1 cellular context compared by ENCODE assay signal in the genomic region with DNA sequence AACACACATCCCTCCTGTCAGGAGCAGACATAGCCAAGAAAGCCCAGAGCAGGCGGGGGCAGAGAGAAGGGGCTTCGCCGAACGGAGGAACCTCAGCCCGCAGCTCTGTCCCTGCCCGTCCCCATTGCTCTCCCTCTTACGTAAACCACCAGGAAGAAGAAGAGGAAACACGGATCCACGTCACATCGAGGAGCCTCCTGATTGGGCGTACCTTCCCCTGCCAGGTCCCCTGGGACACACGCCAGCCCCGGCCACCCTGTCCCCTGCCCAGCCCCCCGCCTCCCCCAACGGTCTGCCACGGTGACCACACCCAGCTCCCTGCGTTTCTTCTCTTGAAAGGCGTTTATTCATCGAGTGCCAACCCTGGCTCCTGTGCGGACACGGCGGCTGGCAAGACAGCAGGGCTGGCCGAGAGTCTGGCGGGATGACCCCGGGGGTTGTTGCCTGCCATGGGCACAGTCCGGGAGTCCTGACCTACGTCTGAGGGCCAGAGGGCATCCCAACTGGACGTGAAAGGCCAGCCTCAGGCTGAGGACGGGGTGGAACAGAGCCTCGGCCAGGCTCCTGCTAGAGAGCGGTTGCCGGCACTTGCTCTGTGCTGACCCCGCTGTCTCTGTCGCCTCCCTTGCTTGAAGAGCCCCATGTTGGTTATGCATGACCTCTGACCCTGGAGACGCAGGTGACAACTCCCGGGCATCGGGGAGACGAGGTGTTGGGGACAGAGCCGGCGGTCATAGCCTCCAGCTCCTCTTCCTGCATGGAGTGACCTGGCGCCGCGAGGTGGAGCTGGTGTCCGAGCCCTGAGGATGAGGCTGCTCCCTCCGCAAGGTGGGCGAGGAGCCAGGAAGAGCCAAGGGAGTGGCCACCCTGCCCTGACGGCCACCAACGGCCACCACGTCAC.
A peak's percentile ranks its signal among the peaks of the same experiment; 100 is the strongest.
TF ChIP-seq lines count a peak whose summit lies in the region.

No MANE protein-coding gene starts in this region.

TF ChIP-seq in K562, 482 proteins besides CTCF, POLR2A, EP300 and RAD21 (continued from another document):
- TF ChIP-seq, protein P1, sequence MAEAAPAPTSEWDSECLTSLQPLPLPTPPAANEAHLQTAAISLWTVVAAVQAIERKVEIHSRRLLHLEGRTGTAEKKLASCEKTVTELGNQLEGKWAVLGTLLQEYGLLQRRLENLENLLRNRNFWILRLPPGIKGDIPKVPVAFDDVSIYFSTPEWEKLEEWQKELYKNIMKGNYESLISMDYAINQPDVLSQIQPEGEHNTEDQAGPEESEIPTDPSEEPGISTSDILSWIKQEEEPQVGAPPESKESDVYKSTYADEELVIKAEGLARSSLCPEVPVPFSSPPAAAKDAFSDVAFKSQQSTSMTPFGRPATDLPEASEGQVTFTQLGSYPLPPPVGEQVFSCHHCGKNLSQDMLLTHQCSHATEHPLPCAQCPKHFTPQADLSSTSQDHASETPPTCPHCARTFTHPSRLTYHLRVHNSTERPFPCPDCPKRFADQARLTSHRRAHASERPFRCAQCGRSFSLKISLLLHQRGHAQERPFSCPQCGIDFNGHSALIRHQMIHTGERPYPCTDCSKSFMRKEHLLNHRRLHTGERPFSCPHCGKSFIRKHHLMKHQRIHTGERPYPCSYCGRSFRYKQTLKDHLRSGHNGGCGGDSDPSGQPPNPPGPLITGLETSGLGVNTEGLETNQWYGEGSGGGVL (CRISPR knock-in tag; IDR thresholded peaks at IDR 0.05): no peak
- TF ChIP-seq TBL1XR1 (IDR thresholded peaks at IDR 0.05; ENCODE audit: low read length in 2 of 2): no peak
- TF ChIP-seq, protein P2, sequence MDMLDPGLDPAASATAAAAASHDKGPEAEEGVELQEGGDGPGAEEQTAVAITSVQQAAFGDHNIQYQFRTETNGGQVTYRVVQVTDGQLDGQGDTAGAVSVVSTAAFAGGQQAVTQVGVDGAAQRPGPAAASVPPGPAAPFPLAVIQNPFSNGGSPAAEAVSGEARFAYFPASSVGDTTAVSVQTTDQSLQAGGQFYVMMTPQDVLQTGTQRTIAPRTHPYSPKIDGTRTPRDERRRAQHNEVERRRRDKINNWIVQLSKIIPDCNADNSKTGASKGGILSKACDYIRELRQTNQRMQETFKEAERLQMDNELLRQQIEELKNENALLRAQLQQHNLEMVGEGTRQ (CRISPR knock-in tag; IDR thresholded peaks at IDR 0.05): no peak
- TF ChIP-seq KDM5B (IDR thresholded peaks at IDR 0.05; ENCODE audit: insufficient replicate concordance, low read depth, low read length): peak; percentile 44
- no peak for TF ChIP-seq EP400 (IDR thresholded peaks at IDR 0.05)
- TF ChIP-seq, protein P3, sequence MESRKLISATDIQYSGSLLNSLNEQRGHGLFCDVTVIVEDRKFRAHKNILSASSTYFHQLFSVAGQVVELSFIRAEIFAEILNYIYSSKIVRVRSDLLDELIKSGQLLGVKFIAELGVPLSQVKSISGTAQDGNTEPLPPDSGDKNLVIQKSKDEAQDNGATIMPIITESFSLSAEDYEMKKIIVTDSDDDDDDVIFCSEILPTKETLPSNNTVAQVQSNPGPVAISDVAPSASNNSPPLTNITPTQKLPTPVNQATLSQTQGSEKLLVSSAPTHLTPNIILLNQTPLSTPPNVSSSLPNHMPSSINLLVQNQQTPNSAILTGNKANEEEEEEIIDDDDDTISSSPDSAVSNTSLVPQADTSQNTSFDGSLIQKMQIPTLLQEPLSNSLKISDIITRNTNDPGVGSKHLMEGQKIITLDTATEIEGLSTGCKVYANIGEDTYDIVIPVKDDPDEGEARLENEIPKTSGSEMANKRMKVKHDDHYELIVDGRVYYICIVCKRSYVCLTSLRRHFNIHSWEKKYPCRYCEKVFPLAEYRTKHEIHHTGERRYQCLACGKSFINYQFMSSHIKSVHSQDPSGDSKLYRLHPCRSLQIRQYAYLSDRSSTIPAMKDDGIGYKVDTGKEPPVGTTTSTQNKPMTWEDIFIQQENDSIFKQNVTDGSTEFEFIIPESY (CRISPR knock-in tag; IDR thresholded peaks at IDR 0.05): peak; percentile 47; the same call in 1 of the 2 replicates
- TF ChIP-seq SIRT6 (IDR thresholded peaks at IDR 0.05; ENCODE audit: low read depth, low read length): no peak
- TF ChIP-seq, protein P4, sequence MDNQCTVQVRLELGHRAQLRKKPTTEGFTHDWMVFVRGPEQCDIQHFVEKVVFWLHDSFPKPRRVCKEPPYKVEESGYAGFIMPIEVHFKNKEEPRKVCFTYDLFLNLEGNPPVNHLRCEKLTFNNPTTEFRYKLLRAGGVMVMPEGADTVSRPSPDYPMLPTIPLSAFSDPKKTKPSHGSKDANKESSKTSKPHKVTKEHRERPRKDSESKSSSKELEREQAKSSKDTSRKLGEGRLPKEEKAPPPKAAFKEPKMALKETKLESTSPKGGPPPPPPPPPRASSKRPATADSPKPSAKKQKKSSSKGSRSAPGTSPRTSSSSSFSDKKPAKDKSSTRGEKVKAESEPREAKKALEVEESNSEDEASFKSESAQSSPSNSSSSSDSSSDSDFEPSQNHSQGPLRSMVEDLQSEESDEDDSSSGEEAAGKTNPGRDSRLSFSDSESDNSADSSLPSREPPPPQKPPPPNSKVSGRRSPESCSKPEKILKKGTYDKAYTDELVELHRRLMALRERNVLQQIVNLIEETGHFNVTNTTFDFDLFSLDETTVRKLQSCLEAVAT (IDR thresholded peaks at IDR 0.05): no peak
- no peak for TF ChIP-seq ZZZ3 (IDR thresholded peaks at IDR 0.05)
- TF ChIP-seq, protein P5, sequence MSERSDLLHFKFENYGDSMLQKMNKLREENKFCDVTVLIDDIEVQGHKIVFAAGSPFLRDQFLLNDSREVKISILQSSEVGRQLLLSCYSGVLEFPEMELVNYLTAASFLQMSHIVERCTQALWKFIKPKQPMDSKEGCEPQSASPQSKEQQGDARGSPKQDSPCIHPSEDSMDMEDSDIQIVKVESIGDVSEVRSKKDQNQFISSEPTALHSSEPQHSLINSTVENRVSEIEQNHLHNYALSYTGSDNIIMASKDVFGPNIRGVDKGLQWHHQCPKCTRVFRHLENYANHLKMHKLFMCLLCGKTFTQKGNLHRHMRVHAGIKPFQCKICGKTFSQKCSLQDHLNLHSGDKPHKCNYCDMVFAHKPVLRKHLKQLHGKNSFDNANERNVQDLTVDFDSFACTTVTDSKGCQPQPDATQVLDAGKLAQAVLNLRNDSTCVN (CRISPR knock-in tag; IDR thresholded peaks at IDR 0.05): no peak
- TF ChIP-seq, protein P6, sequence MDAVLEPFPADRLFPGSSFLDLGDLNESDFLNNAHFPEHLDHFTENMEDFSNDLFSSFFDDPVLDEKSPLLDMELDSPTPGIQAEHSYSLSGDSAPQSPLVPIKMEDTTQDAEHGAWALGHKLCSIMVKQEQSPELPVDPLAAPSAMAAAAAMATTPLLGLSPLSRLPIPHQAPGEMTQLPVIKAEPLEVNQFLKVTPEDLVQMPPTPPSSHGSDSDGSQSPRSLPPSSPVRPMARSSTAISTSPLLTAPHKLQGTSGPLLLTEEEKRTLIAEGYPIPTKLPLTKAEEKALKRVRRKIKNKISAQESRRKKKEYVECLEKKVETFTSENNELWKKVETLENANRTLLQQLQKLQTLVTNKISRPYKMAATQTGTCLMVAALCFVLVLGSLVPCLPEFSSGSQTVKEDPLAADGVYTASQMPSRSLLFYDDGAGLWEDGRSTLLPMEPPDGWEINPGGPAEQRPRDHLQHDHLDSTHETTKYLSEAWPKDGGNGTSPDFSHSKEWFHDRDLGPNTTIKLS (IDR thresholded peaks at IDR 0.05; ENCODE audit: borderline replicate concordance, low read depth): no peak
